Comparison of ENCODE assay signal across 25 cellular contexts in genomic region chr1:82628887-82629286, GRCh38.
"Had no signal": no experiment of that assay in that cellular context is flagged by ENCODE, and none has a peak within 500 bp of the region (broad histone marks: within the 10 kb centered on the region; RNA-seq: fewer than 3 reads in every experiment).

No MANE protein-coding gene starts in this region.

- H3K27ac Mint-ChIP-seq: IgD-negative memory B cell had no signal

- DNase-seq: Kasumi-1, MM.1S, NCI-H1092, NCI-H1436, NCI-H187, NCI-H2029, NCI-H2081 treated with DMSO at 0.1 percent for 48 hours, NCI-H2171, NCI-H226, NCI-H446, NCI-H510A, NCI-H524 treated with DMSO at 0.1 percent for 48 hours, NCI-H69, NCI-H774, PC-3, SHP77 treated with DMSO at 0.1 percent for 48 hours, SJCRH30 had no signal

- H3K36me3 Mint-ChIP-seq: IgD-negative memory B cell had no signal

- H3K9ac ChIP-seq: KMS-11 had no signal

- H3K4me3 ChIP-seq: K562, SJCRH30 had no signal

- FAIRE-seq: HTR-8/SVneo, K562 had no signal

- H3K4me3 Mint-ChIP-seq: IgD-negative memory B cell had no signal

- H3K36me3 ChIP-seq: SJCRH30 had no signal

- H3K27ac ChIP-seq: HL-60, KMS-11, SJCRH30 had no signal

- H3K9me3 ChIP-seq: SJCRH30 had no signal

- H3K4me2 ChIP-seq: KMS-11 had no signal

- ATAC-seq: K562, Panc1, PC-3, Right ventricle myocardium inferior, SK-N-SH treated with all-trans-retinoic acid at 6 μM for 48 hours had no signal

- H3K27me3 ChIP-seq: SJCRH30 had no signal

- H3K27me3 Mint-ChIP-seq: IgD-negative memory B cell had no signal

- H3K4me1 Mint-ChIP-seq: IgD-negative memory B cell had no signal
